ENCODE assay signal across 31 cellular contexts in genomic region chr1:111444031-111444430, GRCh38. TPM values are rescaled to one million over a fixed set of nuclear protein-coding genes. Genes with fewer than 3 reads are reported as not detected.
DNase-seq lines count a peak whose midpoint lies in the region; ATAC-seq and TF ChIP-seq lines count a peak whose summit lies in the region.
"Had no signal": no experiment of that assay in that cellular context is flagged by ENCODE, and none has a peak within 500 bp of the region (broad histone marks: within the 10 kb centered on the region; RNA-seq: fewer than 3 reads in every experiment).

No MANE protein-coding gene starts in this region.

- peaks cover 45% of the 10 kb centered on the region for H3K36me3 Mint-ChIP-seq in CD4-positive, CD25-positive, alpha-beta regulatory T cell
- H3K36me3 Mint-ChIP-seq in CD4-positive, alpha-beta memory T cell, result peaks cover 58 to 89% of the 10 kb centered on the region in 2 donors
- peaks cover 98% of the 10 kb centered on the region for H3K36me3 Mint-ChIP-seq in activated T-helper 17 cell treated with anti-CD3 and anti-CD28 coated beads, Interleukin-2, amount 50 U/mL, for 72 hours (ENCODE audit: low read depth)
- H3K36me3 Mint-ChIP-seq in naive B cell, result peaks cover 17 to 31% of the 10 kb centered on the region in 2 donors

- POLR2A ChIA-PET in CD4-positive, alpha-beta memory T cell (lab: Charles Lee; ENCODE audit: partially characterized antibody), result interaction anchor here (0.7 kb wide), 1 partner anchor 27 kb away, joined by 3 read pairs; no protein-coding TSS in a partner anchor

- no peak for DNase-seq in CD4-positive, CD25-positive, alpha-beta regulatory T cell
- no peak for DNase-seq in CD4-positive, alpha-beta memory T cell
- DNase-seq in naive B cell (no peak), OCI-M2 (lab: John Stamatoyannopoulos, UW; ENCODE audit: unreplicated experiment) (no peak), GM20000 (ENCODE audit: low spot score) (no peak), GOT3 (lab: John Stamatoyannopoulos, UW) (no peak)
- DNase-seq: activated CD4-positive, alpha-beta T cell treated with anti-CD3 and anti-CD28 coated beads, Interleukin-2, amount 10 ng/mL, durations not matched to agents 24 days and 14 days; brain microvascular endothelial cell; C1 segment of cervical spinal cord; cerebellar nuclear complex; heart right ventricle; left ventricle myocardium inferior; NCI-H1048; NCI-H187; NCI-H2171; NCI-H510A; nucleus accumbens; sigmoid colon; stimulated activated CD4-positive, alpha-beta T cell treated with anti-CD3 and anti-CD28 coated beads, Interleukin-12 subunit alpha, Interleukin-12 subunit beta, amount 100 ng/mL, for 4 hours; stimulated activated CD4-positive, alpha-beta T cell treated with anti-CD3 and anti-CD28 coated beads, Interleukin-2, amount 100 ng/mL, for 48 hours; WERI-Rb-1 had no signal

- peaks cover 27 to 56% (median 38%) of the 10 kb centered on the region in 4 donors for H3K4me1 Mint-ChIP-seq in CD4-positive, CD25-positive, alpha-beta regulatory T cell
- H3K4me1 Mint-ChIP-seq in CD4-positive, alpha-beta memory T cell, result peaks cover 32 to 64% (median 45%) of the 10 kb centered on the region in 4 donors
- H3K4me1 Mint-ChIP-seq in activated T-helper 17 cell treated with anti-CD3 and anti-CD28 coated beads, Interleukin-2, amount 50 U/mL, for 72 hours, result peaks cover 24% of the 10 kb centered on the region
- peaks cover 16 to 47% (median 44%) of the 10 kb centered on the region in 3 donors for H3K4me1 Mint-ChIP-seq in naive B cell

- H3K27me3 Mint-ChIP-seq in CD4-positive, CD25-positive, alpha-beta regulatory T cell, result no peaks in the 10 kb centered on the region
- H3K27me3 Mint-ChIP-seq in CD4-positive, alpha-beta memory T cell, result no peaks in the 10 kb centered on the region
- no peaks in the 10 kb centered on the region for H3K27me3 Mint-ChIP-seq in activated T-helper 17 cell treated with anti-CD3 and anti-CD28 coated beads, Interleukin-2, amount 50 U/mL, for 72 hours
- H3K27me3 Mint-ChIP-seq in naive B cell, result no peaks in the 10 kb centered on the region
- H3K27me3 Mint-ChIP-seq: activated CD4-positive, alpha-beta T cell treated with anti-CD3 and anti-CD28 coated beads, Interleukin-2, amount 10 ng/mL, durations not matched to agents 24 days and 14 days; type B pancreatic cell had no signal

- no peak overlapping the region for H3K27ac ChIP-seq in CD4-positive, CD25-positive, alpha-beta regulatory T cell (ENCODE audit: insufficient read depth, low read length, poor library complexity, severe bottlenecking)
- no peak overlapping the region for H3K27ac ChIP-seq in CD4-positive, alpha-beta memory T cell (ENCODE audit: low read depth, low read length)
- H3K27ac ChIP-seq: brain microvascular endothelial cell, heart right ventricle, left ventricle myocardium inferior, sigmoid colon, WERI-Rb-1 had no signal

- no peak for TF ChIP-seq CTCF in GM20000 (IDR thresholded peaks at IDR 0.05; ENCODE audit: extremely low read depth, missing control alignments)

- peaks cover 63% of the 10 kb centered on the region for H3K36me3 ChIP-seq in CD4-positive, CD25-positive, alpha-beta regulatory T cell (ENCODE audit: control insufficient read depth, insufficient read depth, low read length)
- H3K36me3 ChIP-seq in CD4-positive, alpha-beta memory T cell (ENCODE audit: insufficient read depth, low read length), result peaks cover 67% of the 10 kb centered on the region

- no peaks in the 10 kb centered on the region for H3K27me3 ChIP-seq in CD4-positive, CD25-positive, alpha-beta regulatory T cell (ENCODE audit: control insufficient read depth, insufficient read depth, low read length)
- no peaks in the 10 kb centered on the region for H3K27me3 ChIP-seq in CD4-positive, alpha-beta memory T cell (ENCODE audit: insufficient read depth, low read length)
- H3K27me3 ChIP-seq: brain microvascular endothelial cell, heart right ventricle, sigmoid colon had no signal

- no peak for ATAC-seq in CD4-positive, CD25-positive, alpha-beta regulatory T cell (ENCODE audit: low read depth in 2 of 2)
- ATAC-seq in activated T-helper 17 cell treated with anti-CD3 and anti-CD28 coated beads, Interleukin-2, amount 50 U/mL, for 72 hours (replicated peaks), result no peak
- ATAC-seq in naive B cell (ENCODE audit: low read depth in 2 of 2), result no peak
- ATAC-seq: esophagus mucosa, heart right ventricle had no signal

- peaks cover 22% of the 10 kb centered on the region for H3K4me1 ChIP-seq in CD4-positive, CD25-positive, alpha-beta regulatory T cell (ENCODE audit: control insufficient read depth, insufficient read depth, low read length, poor library complexity, severe bottlenecking)
- peaks cover 44% of the 10 kb centered on the region for H3K4me1 ChIP-seq in CD4-positive, alpha-beta memory T cell (ENCODE audit: insufficient read depth, low read length)

- peak overlapping the region in 2 of 3 donors; percentile 15 to 74 for H3K27ac Mint-ChIP-seq in CD4-positive, CD25-positive, alpha-beta regulatory T cell
- peak overlapping the region in 5 of 7 donors; percentile 11 to 81 (median 26) for H3K27ac Mint-ChIP-seq in CD4-positive, alpha-beta memory T cell
- H3K27ac Mint-ChIP-seq in activated T-helper 17 cell treated with anti-CD3 and anti-CD28 coated beads, Interleukin-2, amount 50 U/mL, for 72 hours, result peak overlapping the region; percentile 46
- H3K27ac Mint-ChIP-seq in naive B cell, result peak overlapping the region in 4 of 6 donors; percentile 3 to 92 (median 22)
- H3K27ac Mint-ChIP-seq: activated CD4-positive, alpha-beta T cell treated with anti-CD3 and anti-CD28 coated beads, Interleukin-2, amount 10 ng/mL, durations not matched to agents 24 days and 14 days; activated T-helper 2 cell treated with anti-CD3 and anti-CD28 coated beads, Interferon-gamma antibody, Interleukin-2, Interleukin-4, amounts not matched to agents 10 μg/mL and 5 μg/mL and 100 μg/mL, durations not matched to agents 14 hours and 24 hours and 36 hours; type B pancreatic cell had no signal

- H3K9me3 ChIP-seq in CD4-positive, CD25-positive, alpha-beta regulatory T cell (ENCODE audit: control insufficient read depth in 2 of 2, low read length in 2 of 2), result no peaks in the 10 kb centered on the region
- H3K9me3 ChIP-seq in CD4-positive, alpha-beta memory T cell (ENCODE audit: control insufficient read depth in 1 of 2, low read length in 2 of 2), result no peaks in the 10 kb centered on the region
- H3K9me3 ChIP-seq: heart right ventricle, left ventricle myocardium inferior, sigmoid colon had no signal

- CTCF ChIA-PET in CD4-positive, alpha-beta memory T cell (lab: Charles Lee; ENCODE audit: partially characterized antibody), result interaction anchor here (1.0 to 1.6 kb wide), 3 partner anchors 37 to 240 kb away, joined by 3 to 5 read pairs (median 3); no protein-coding TSS in a partner anchor

- H3K4me3 Mint-ChIP-seq in CD4-positive, CD25-positive, alpha-beta regulatory T cell, result peak overlapping the region in 1 of 4 donors; percentile 51
- H3K4me3 Mint-ChIP-seq in CD4-positive, alpha-beta memory T cell, result no peak overlapping the region
- no peak overlapping the region for H3K4me3 Mint-ChIP-seq in activated T-helper 17 cell treated with anti-CD3 and anti-CD28 coated beads, Interleukin-2, amount 50 U/mL, for 72 hours
- peak overlapping the region in 1 of 8 donors; percentile 46 for H3K4me3 Mint-ChIP-seq in naive B cell
- H3K4me3 Mint-ChIP-seq: activated CD4-positive, alpha-beta T cell treated with anti-CD3 and anti-CD28 coated beads, Interleukin-2, amount 10 ng/mL, durations not matched to agents 24 days and 14 days; type B pancreatic cell had no signal

- no peak overlapping the region for H3K4me3 ChIP-seq in CD4-positive, CD25-positive, alpha-beta regulatory T cell (ENCODE audit: low read depth, low read length)
- H3K4me3 ChIP-seq in CD4-positive, alpha-beta memory T cell (ENCODE audit: low read length in 2 of 2), result no peak overlapping the region
- H3K4me3 ChIP-seq: heart right ventricle, left ventricle myocardium inferior, sigmoid colon had no signal

- H3K9me3 Mint-ChIP-seq in CD4-positive, CD25-positive, alpha-beta regulatory T cell, result no peaks in the 10 kb centered on the region
- H3K9me3 Mint-ChIP-seq in CD4-positive, alpha-beta memory T cell, result no peaks in the 10 kb centered on the region
- no peaks in the 10 kb centered on the region for H3K9me3 Mint-ChIP-seq in activated T-helper 17 cell treated with anti-CD3 and anti-CD28 coated beads, Interleukin-2, amount 50 U/mL, for 72 hours
- no peaks in the 10 kb centered on the region for H3K9me3 Mint-ChIP-seq in naive B cell
- H3K9me3 Mint-ChIP-seq: activated CD4-positive, alpha-beta T cell treated with anti-CD3 and anti-CD28 coated beads, Interleukin-2, amount 10 ng/mL, durations not matched to agents 24 days and 14 days; activated T-helper 2 cell treated with anti-CD3 and anti-CD28 coated beads, Interferon-gamma antibody, Interleukin-2, Interleukin-4, amounts not matched to agents 10 μg/mL and 5 μg/mL and 100 μg/mL, durations not matched to agents 14 hours and 24 hours and 36 hours; type B pancreatic cell had no signal

- intact Hi-C loops in CD4-positive, alpha-beta memory T cell (cut with micrococcal nuclease), result no loop called here

RNA-seq across cellular contexts. Expression of gene WDR77, which starts 5.0 kb away (rescaled TPM):
- 15.7 TPM for total RNA-seq in CD4-positive, CD25-positive, alpha-beta regulatory T cell
- polyA plus RNA-seq in CD4-positive, CD25-positive, alpha-beta regulatory T cell, result 10 to 100 TPM; 31.7 to 36.9 (median 34.7) TPM
- 10 to 100 TPM; 26.3 to 30.3 TPM for total RNA-seq in CD4-positive, alpha-beta memory T cell
- polyA plus RNA-seq in CD4-positive, alpha-beta memory T cell, result 10 to 100 TPM; 38.5 to 52.6 TPM
- total RNA-seq in activated T-helper 17 cell treated with anti-CD3 and anti-CD28 coated beads, Interleukin-2, amount 50 U/mL, for 72 hours, result 10 to 100 TPM; 27.5 to 65.2 TPM
- polyA plus RNA-seq in naive B cell (ENCODE audit: low read depth in 6 of 6), result 10 to 100 TPM; 46.4 to 61.2 (median 54.8) TPM

RNA-seq across cellular contexts. Expression of gene ATP5PB, which starts 5.2 kb away (rescaled TPM):
- 85.1 TPM for total RNA-seq in CD4-positive, CD25-positive, alpha-beta regulatory T cell
- 100 to 1,000 TPM; 431 to 569 (median 496) TPM for polyA plus RNA-seq in CD4-positive, CD25-positive, alpha-beta regulatory T cell
- total RNA-seq in CD4-positive, alpha-beta memory T cell, result 100 to 1,000 TPM; 103 to 112 TPM
- 100 to 1,000 TPM; 487 to 655 TPM for polyA plus RNA-seq in CD4-positive, alpha-beta memory T cell
- total RNA-seq in activated T-helper 17 cell treated with anti-CD3 and anti-CD28 coated beads, Interleukin-2, amount 50 U/mL, for 72 hours, result 100 to 1,000 TPM; 235 to 383 TPM
- 100 to 1,000 TPM; 356 to 441 (median 405) TPM for polyA plus RNA-seq in naive B cell (ENCODE audit: low read depth in 6 of 6)

RNA-seq across cellular contexts. Expression of gene OVGP1, which starts 16.5 kb away (rescaled TPM):
- 6.7 TPM for total RNA-seq in CD4-positive, CD25-positive, alpha-beta regulatory T cell
- polyA plus RNA-seq in CD4-positive, CD25-positive, alpha-beta regulatory T cell, result under 1 TPM in 3 of 4 donors, not detected in 1; 0.21 to 0.47 (median 0.23) TPM
- 1 to 10 TPM; 4.5 to 4.9 TPM for total RNA-seq in CD4-positive, alpha-beta memory T cell
- polyA plus RNA-seq in CD4-positive, alpha-beta memory T cell, result under 1 TPM in 1 of 2 donors, not detected in 1; 0.61 TPM
- 1 to 10 TPM; 1.9 to 2.1 TPM for total RNA-seq in activated T-helper 17 cell treated with anti-CD3 and anti-CD28 coated beads, Interleukin-2, amount 50 U/mL, for 72 hours
- polyA plus RNA-seq in naive B cell (ENCODE audit: low read depth in 6 of 6), result 1 to 10 TPM in 2 of 6 donors, under 1 TPM in 4; 0.51 to 2.7 (median 0.71) TPM
- total RNA-seq: RPMI7951 had no signal

RNA-seq across cellular contexts. Expression of gene C1orf162, which starts 29.8 kb away (rescaled TPM):
- 22.4 TPM for total RNA-seq in CD4-positive, CD25-positive, alpha-beta regulatory T cell
- polyA plus RNA-seq in CD4-positive, CD25-positive, alpha-beta regulatory T cell, result 100 to 1,000 TPM in 1 of 4 donors, 10 to 100 TPM in 3; 45.4 to 111 (median 65.8) TPM
- total RNA-seq in CD4-positive, alpha-beta memory T cell, result 10 to 100 TPM; 74.9 to 75.9 TPM
- polyA plus RNA-seq in CD4-positive, alpha-beta memory T cell, result 100 to 1,000 TPM; 139 to 274 TPM
- total RNA-seq in activated T-helper 17 cell treated with anti-CD3 and anti-CD28 coated beads, Interleukin-2, amount 50 U/mL, for 72 hours, result 1 to 10 TPM; 4.4 to 4.9 TPM
- 100 to 1,000 TPM; 349 to 661 (median 403) TPM for polyA plus RNA-seq in naive B cell (ENCODE audit: low read depth in 6 of 6)
- total RNA-seq: H4, HT-29 had no signal

RNA-seq across cellular contexts. Expression of gene ADORA3, which starts 59.4 kb away (rescaled TPM):
- total RNA-seq in CD4-positive, CD25-positive, alpha-beta regulatory T cell, result not detected
- polyA plus RNA-seq in CD4-positive, CD25-positive, alpha-beta regulatory T cell, result not detected
- under 1 TPM; 0.41 to 0.42 TPM for total RNA-seq in CD4-positive, alpha-beta memory T cell
- polyA plus RNA-seq in CD4-positive, alpha-beta memory T cell, result under 1 TPM in 1 of 2 donors, not detected in 1; 0.46 TPM
- total RNA-seq in activated T-helper 17 cell treated with anti-CD3 and anti-CD28 coated beads, Interleukin-2, amount 50 U/mL, for 72 hours, result not detected
- under 1 TPM in 2 of 6 donors, not detected in 4; 0.23 to 0.39 TPM for polyA plus RNA-seq in naive B cell (ENCODE audit: low read depth in 6 of 6)
- total RNA-seq: activated CD4-positive, alpha-beta T cell treated with anti-CD3 and anti-CD28 coated beads, Interleukin-2, amount 10 ng/mL, durations not matched to agents 24 days and 14 days; activated T-helper 2 cell treated with anti-CD3 and anti-CD28 coated beads, Interferon-gamma antibody, Interleukin-2, Interleukin-4, amounts not matched to agents 10 μg/mL and 5 μg/mL and 100 μg/mL, durations not matched to agents 14 hours and 24 hours and 36 hours; H4; HT-29; myocyte; pulmonary artery endothelial cell; RPMI7951 had no signal
- polyA plus RNA-seq: keratinocyte had no signal
